ENCODE assay signal across 8 cellular contexts in genomic region chr10:97632949-97633884, GRCh38. TPM values are rescaled to one million over a fixed set of nuclear protein-coding genes. Genes with fewer than 3 reads are reported as not detected.
A peak's percentile ranks its signal among the peaks of the same experiment; 100 is the strongest.
DNase-seq lines count a peak whose midpoint lies in the region; ATAC-seq and TF ChIP-seq lines count a peak whose summit lies in the region.

TSS of gene MORN4 (minus strand) at chr10:97633500. CDS start at chr10:97619653, 13,847 bp downstream.

- TF ChIP-seq POLR2A in GM19099 (IDR thresholded peaks at IDR 0.05; ENCODE audit: extremely low read depth, insufficient read length, low read depth) = peak; percentile 51

- DNase-seq in AG10803 (ENCODE audit: low read depth) (peak; percentile 88), NCI-H524 (lab: John Stamatoyannopoulos, UW) (peak; percentile 74 to 76), dedifferentiated amniotic fluid mesenchymal stem cell (ENCODE audit: extremely low spot score) (peak; percentile 90), left lobe of liver (ENCODE audit: low spot score) (peak; percentile 93)
- DNase-seq in activated CD4-positive, alpha-beta T cell treated with anti-CD3 and anti-CD28 coated beads, Interleukin-2, amount 50 U/mL, for 24 hours (ENCODE audit: low read depth in 1 of 2, low spot score in 1 of 2) = peak; percentile 82 to 86
- peak; percentile 91 for DNase-seq in stimulated activated CD4-positive, alpha-beta T cell treated with anti-CD3 and anti-CD28 coated beads, Interleukin-1b, Interleukin-23, amount 100 ng/mL, for 48 hours

- TF ChIP-seq CTCF in AG10803 (conservative IDR thresholded peaks at IDR 0.05; ENCODE audit: low read length) = no peak

- peak within 1 kb of the TSS; percentile 88 for H3K4me3 ChIP-seq in AG10803 (ENCODE audit: low read length)

- ATAC-seq in HG03354 (IDR thresholded peaks at IDR 0.05; ENCODE audit: poor library complexity, severe bottlenecking, unreplicated experiment) (peak; percentile 99), left lobe of liver (peak; percentile 99)

RNA-seq across cellular contexts. Expression of gene MORN4, which starts in this region (rescaled TPM):
- total RNA-seq in left lobe of liver = 0.81 TPM

Comparison
In these comparisons a context has a peak if more than half of its experiments do, and no peak if none do; other contexts are left out.
1. Peak in every context shown above with its lines: DNase-seq, ATAC-seq and H3K4me3 ChIP-seq.
2. Peak in DNase-seq and ATAC-seq in left lobe of liver; RNA of the gene not detected or under 1 TPM.